8 cellular contexts compared by ENCODE assay signal in genomic region chr20:51469578-51470520, GRCh38.
DNase-seq lines count a peak whose midpoint lies in the region; ATAC-seq lines count a peak whose summit lies in the region.

No MANE protein-coding gene starts in this region.

- no peaks in the 10 kb centered on the region for H3K36me3 ChIP-seq in mesendoderm (ENCODE audit: control insufficient read depth, insufficient read depth, low read length)

- no peak overlapping the region for H2BK15ac ChIP-seq in mesendoderm (replicated peaks; ENCODE audit: low read depth)

- DNase-seq in COR-L47 (lab: John Stamatoyannopoulos, UW) (peak; percentile 11), NAMALWA (ENCODE audit: low spot score) (peak; percentile 9), RPMI8226 (peak; percentile 5), mesendoderm (no peak), activated gamma-delta T cell (lab: John Stamatoyannopoulos, UW) (no peak), NK-92 (lab: John Stamatoyannopoulos, UW; ENCODE audit: unreplicated experiment) (no peak)

- no peak overlapping the region for H3K9ac ChIP-seq in mesendoderm (ENCODE audit: low read length)

- H2BK120ac ChIP-seq in mesendoderm (ENCODE audit: low read depth, low read length) = no peak overlapping the region

- no peak for ATAC-seq in HG03520 (IDR thresholded peaks at IDR 0.05; ENCODE audit: unreplicated experiment)
- ATAC-seq in HG02970 (IDR thresholded peaks at IDR 0.05; ENCODE audit: low FRiP score, unreplicated experiment) = no peak

- H3K4ac ChIP-seq in mesendoderm (ENCODE audit: low read depth, low read length) = no peak overlapping the region

- WGBS in mesendoderm (ENCODE audit: extremely low coverage, insufficient coverage, low lambda C conversion rate) = no CpG with 5 or more reads among the region's 12 CpGs

- H3K79me2 ChIP-seq in mesendoderm (ENCODE audit: control insufficient read depth, insufficient read depth, low read length) = no peaks in the 10 kb centered on the region

- no peak overlapping the region for H3K18ac ChIP-seq in mesendoderm (ENCODE audit: low read length)

- H3K79me1 ChIP-seq in mesendoderm (ENCODE audit: low read length) = no peaks in the 10 kb centered on the region

- H2AK5ac ChIP-seq in mesendoderm (ENCODE audit: low read length) = no peak overlapping the region

- peak overlapping the region; percentile 2 for H3K56ac ChIP-seq in mesendoderm (ENCODE audit: low read length)

- H2BK5ac ChIP-seq in mesendoderm (ENCODE audit: low read length) = no peak overlapping the region

- H4K5ac ChIP-seq in mesendoderm (ENCODE audit: low read length) = no peak overlapping the region

- no peak overlapping the region for H3K27ac ChIP-seq in mesendoderm (ENCODE audit: low read depth, low read length)

- no peak overlapping the region for H3K4me2 ChIP-seq in mesendoderm (ENCODE audit: low read length)

- H3K4me3 ChIP-seq in mesendoderm (ENCODE audit: low read length) = no peak overlapping the region

- peak overlapping the region; percentile 45 for H3K23ac ChIP-seq in mesendoderm (ENCODE audit: low read length)

- no peaks in the 10 kb centered on the region for H3K4me1 ChIP-seq in mesendoderm (ENCODE audit: control insufficient read depth, low read depth, low read length)

- H3K27me3 ChIP-seq in mesendoderm (ENCODE audit: insufficient read depth, low read length, poor library complexity) = no peaks in the 10 kb centered on the region

- H4K8ac ChIP-seq in mesendoderm (ENCODE audit: low read depth, low read length) = no peak overlapping the region

Comparison
In these comparisons a context has a peak if more than half of its experiments do, and no peak if none do; other contexts are left out.
1. DNase-seq: peak in COR-L47 (single experiment), NAMALWA (single experiment) and RPMI8226 (single experiment); none in mesendoderm (single experiment), activated gamma-delta T cell (single experiment) and NK-92 (single experiment).